Comparison of ENCODE assay signal across 14 cellular contexts in the genomic region with DNA sequence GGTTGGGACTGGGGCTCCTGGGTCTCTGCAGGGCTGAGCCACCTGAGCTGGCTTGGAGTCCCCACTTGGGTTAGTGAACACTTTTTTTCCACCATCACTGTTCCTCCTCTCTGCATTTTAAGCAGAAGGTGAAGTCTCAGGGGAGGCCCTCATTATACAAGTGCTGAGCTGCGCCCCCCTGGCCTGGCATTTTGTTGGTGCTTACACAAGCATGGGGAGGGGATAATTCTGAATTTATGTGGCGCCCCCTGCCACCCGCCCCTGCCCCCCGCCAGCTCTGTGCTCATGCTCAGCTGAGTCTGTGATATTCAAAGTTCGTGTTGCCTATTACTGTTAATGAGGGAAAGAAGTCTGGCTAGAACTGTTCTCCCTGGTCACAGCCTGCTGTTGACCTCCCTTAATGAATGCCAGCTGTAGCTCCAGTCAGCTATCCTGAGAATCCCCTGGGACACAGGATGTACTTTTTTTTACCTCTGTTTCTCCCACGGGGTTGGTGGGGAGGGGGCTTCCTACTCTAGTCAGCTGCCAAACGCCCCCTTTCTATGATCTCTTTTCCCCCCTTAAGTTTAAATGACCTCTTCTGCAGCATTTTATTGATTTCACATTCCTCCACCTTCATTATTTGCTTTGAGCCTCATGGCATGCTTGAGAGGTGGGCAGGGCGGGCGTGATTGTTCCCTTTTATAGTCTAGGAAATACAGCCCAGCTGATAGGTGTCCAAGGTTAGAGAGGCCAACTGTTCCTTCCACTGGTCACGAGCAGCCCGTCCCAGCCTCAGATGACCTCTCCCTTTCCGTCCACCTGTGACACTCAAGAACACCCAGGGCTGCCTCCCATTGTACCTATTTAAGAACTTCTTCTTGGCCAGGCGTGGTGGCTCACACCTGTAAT. TPM values are rescaled to one million over a fixed set of nuclear protein-coding genes. Genes with fewer than 3 reads are reported as not detected.
DNase-seq lines count a peak whose midpoint lies in the region; ATAC-seq, FAIRE-seq and TF ChIP-seq lines count a peak whose summit lies in the region.
"Had no signal": no experiment of that assay in that cellular context is flagged by ENCODE, and none has a peak within 500 bp of the region (broad histone marks: within the 10 kb centered on the region; RNA-seq: fewer than 3 reads in every experiment).

No MANE protein-coding gene starts in this region.

- no peak overlapping the region for H3K9ac ChIP-seq in IMR-90 (ENCODE audit: low read depth, low read length)

- no peak overlapping the region for H3K56ac ChIP-seq in IMR-90 (ENCODE audit: extremely low read depth, insufficient read depth, low read length)

- no peak overlapping the region for H3K18ac ChIP-seq in IMR-90 (ENCODE audit: low read depth, low read length)

- no peak for ATAC-seq in IMR-90 (ENCODE audit: low read depth)
- peak; percentile 18 for ATAC-seq in left lobe of liver
- no peak for ATAC-seq in HG03442 (IDR thresholded peaks at IDR 0.05; ENCODE audit: unreplicated experiment)
- ATAC-seq: stimulated activated memory B cell treated with anti-CD40 and anti-IgM and Interleukin-4, amounts not matched to agents 10 μg/mL and 1 μg/mL and 100 μg/mL, for 72 hours had no signal

- H2AFZ ChIP-seq in IMR-90 (replicated peaks; ENCODE audit: low read length, poor library complexity), result no peak overlapping the region

- CTCF ChIA-PET in IMR-90 (lab: Yijun Ruan, JAX), result interaction anchor here (1.1 to 5.3 kb wide), 5 partner anchors 11 to 105 kb away, joined by 3 to 30 read pairs (median 4); a partner anchor contains a TSS

- H3K27me3 ChIP-seq in IMR-90 (ENCODE audit: control insufficient read depth, insufficient read depth, low read length), result no peaks in the 10 kb centered on the region
- no peaks in the 10 kb centered on the region for H3K27me3 ChIP-seq in small intestine (ENCODE audit: control insufficient read depth in 2 of 2, insufficient read depth in 2 of 2, low read length in 2 of 2)

- H3K4me3 ChIP-seq in IMR-90 (ENCODE audit: insufficient read depth, low read depth, low read length), result no peak overlapping the region
- no peak overlapping the region for H3K4me3 ChIP-seq in small intestine (ENCODE audit: low read depth in 1 of 2, low read length in 2 of 2)
- H3K4me3 ChIP-seq: spleen had no signal

- H3K79me1 ChIP-seq in IMR-90 (ENCODE audit: low read depth in 1 of 2, low read length in 2 of 2), result peaks cover 0 to 9% of the 10 kb centered on the region in 2 experiments; a peak in 1 of 4 replicates

- POLR2A ChIA-PET in IMR-90 (lab: Charles Lee; ENCODE audit: unreplicated experiment), result no interaction called here

- H3K23ac ChIP-seq in IMR-90 (ENCODE audit: low read depth, low read length), result no peak overlapping the region

- TF ChIP-seq RAD21 in IMR-90 (IDR thresholded peaks at IDR 0.05; ENCODE audit: low read length), result no peak

- BruUV-seq in IMR-90 (replicated peaks; lab: Mats Ljungman, UMichigan), result no TSS peak

- H3K9me3 ChIP-seq in IMR-90 (ENCODE audit: control insufficient read depth, insufficient read depth, low read length), result no peaks in the 10 kb centered on the region
- H3K9me3 ChIP-seq in small intestine (ENCODE audit: control insufficient read depth, low read depth), result no peaks in the 10 kb centered on the region
- H3K9me3 ChIP-seq: spleen had no signal

- TF ChIP-seq CTCF in IMR-90 (conservative IDR thresholded peaks at IDR 0.05; ENCODE audit: low read depth, low read length), result no peak

- in situ Hi-C loops in IMR-90 (cut with MboI; ENCODE audit: low sequenced_read_pairs), result loop anchor here (25.0 kb wide), 1 partner anchor 743 kb away; no protein-coding TSS in a partner anchor

- DNase-seq in IMR-90 (no peak), left lobe of liver (ENCODE audit: low spot score) (peak; percentile 77), small intestine (peak; percentile 85), NCI-H226 (no peak), KG1 (lab: John Stamatoyannopoulos, UW) (no peak), ureter (ENCODE audit: low spot score) (no peak)
- DNase-seq: activated CD4-positive, alpha-beta T cell treated with anti-CD3 and anti-CD28 coated beads, Interleukin-2, amount 50 U/mL, for 1 hour; SHP77 treated with DMSO at 0.1 percent for 48 hours had no signal

- peaks cover 18% of the 10 kb centered on the region for H3K9me1 ChIP-seq in IMR-90 (ENCODE audit: insufficient read depth, low read length)

- H4K20me1 ChIP-seq in IMR-90 (ENCODE audit: insufficient read depth, low read length), result no peaks in the 10 kb centered on the region

- H2BK20ac ChIP-seq in IMR-90 (ENCODE audit: low read depth, low read length), result no peak overlapping the region

- H4K8ac ChIP-seq in IMR-90 (ENCODE audit: low read depth in 2 of 2, low read length in 2 of 2), result no peak overlapping the region

- no peak overlapping the region for H4K91ac ChIP-seq in IMR-90 (ENCODE audit: insufficient read depth, low read depth, low read length)

- H3K14ac ChIP-seq in IMR-90 (replicated peaks; ENCODE audit: low read depth, low read length), result no peak overlapping the region

- TF ChIP-seq POLR2A in IMR-90 (IDR thresholded peaks at IDR 0.05; ENCODE audit: low read depth, low read length), result no peak

- intact Hi-C loops in IMR-90 (cut with micrococcal nuclease), result loop anchor here (10.0 kb wide), 1 partner anchor 356 kb away; a partner anchor contains a TSS

- H2AK9ac ChIP-seq in IMR-90 (replicated peaks; ENCODE audit: low read depth, low read length, poor library complexity), result no peak overlapping the region

- no peaks in the 10 kb centered on the region for H3K36me3 ChIP-seq in IMR-90 (ENCODE audit: control insufficient read depth, insufficient read depth, low read length)
- no peaks in the 10 kb centered on the region for H3K36me3 ChIP-seq in small intestine (ENCODE audit: control insufficient read depth in 2 of 2, insufficient read depth in 2 of 2, low read length in 2 of 2)
- H3K36me3 ChIP-seq: spleen had no signal

- WGBS in IMR-90 (ENCODE audit: extremely low coverage in 2 of 2, insufficient read length in 1 of 2), 2 experiments, result 82% methylated on average over 6 of the region's 13 CpGs; no CpG with 5 or more reads in 1 of the 2 experiments
- WGBS in small intestine, 3 donors, result 26 to 60% (median 36%) methylated on average over 13 of the region's 13 CpGs

- no peak overlapping the region for H2BK15ac ChIP-seq in IMR-90 (ENCODE audit: low read depth, low read length)

- no peak overlapping the region for H3K4ac ChIP-seq in IMR-90 (ENCODE audit: low read depth, low read length)

- dilution Hi-C loops in IMR-90 (cut with HindIII; ENCODE audit: low sequenced_read_pairs, unreplicated experiment), result no loop called here

- H3K4me1 ChIP-seq in IMR-90 (ENCODE audit: control insufficient read depth, insufficient read depth, low read length) (peaks cover 19% of the 10 kb centered on the region), small intestine (ENCODE audit: control insufficient read depth in 2 of 2, insufficient read depth in 1 of 2, low read depth in 1 of 2, low read length in 1 of 2) (peaks cover 7 to 19% of the 10 kb centered on the region in 2 donors)

- no peak for FAIRE-seq in small intestine (lab: Jason Lieb, UNC)
- FAIRE-seq: endothelial cell of umbilical vein had no signal

- H2AK5ac ChIP-seq in IMR-90 (ENCODE audit: low read depth, low read length), result 0 out of 2 replicates have a peak overlapping the region, but pooled peaks have one; percentile 13

- no peak overlapping the region for H2BK120ac ChIP-seq in IMR-90 (ENCODE audit: low read depth, low read length)

- no peak overlapping the region for H2BK5ac ChIP-seq in IMR-90 (ENCODE audit: low read depth, low read length, poor library complexity, severe bottlenecking)

- H4K5ac ChIP-seq in IMR-90 (ENCODE audit: low read depth, low read length), result no peak overlapping the region

- H3K4me2 ChIP-seq in IMR-90 (ENCODE audit: low read depth, low read length), result no peak overlapping the region; the same call in 1 of the 2 replicates

- H3K27ac ChIP-seq in IMR-90 (ENCODE audit: insufficient read depth, low read length) (no peak overlapping the region), angular gyrus (ENCODE audit: low read depth, low read length) (peak overlapping the region; percentile 95), small intestine (ENCODE audit: low read depth in 1 of 2, low read length in 1 of 2) (peak overlapping the region; percentile 90 to 95)
- H3K27ac ChIP-seq: spleen had no signal

TF ChIP-seq in IMR-90, 13 proteins besides CTCF, POLR2A, EP300 and RAD21 (continues in another document):
- TF ChIP-seq BHLHE40 (IDR thresholded peaks at IDR 0.05; ENCODE audit: low read depth, low read length), result no peak

RNA-seq across cellular contexts. Expression of a gene that starts 12.2 kb away (rescaled TPM):
- total RNA-seq in IMR-90 (2012; rRNA removed) (under 0.01 and 0.18 TPM in 2 replicates), left lobe of liver (10.9 TPM), ureter (4.8 TPM)
- polyA plus RNA-seq in IMR-90 (2012; rRNA removed) (0.63 and 0.79 TPM in 2 replicates), small intestine (10 to 100 TPM in 2 of 3 donors, 1 to 10 TPM in 1; 5.2 to 19.5 (median 15.4) TPM)
- 0.25 and 0.74 TPM in 2 replicates for polyA plus RNA-seq in IMR-90 (2012; cell fraction: cytosol; rRNA removed)
- 1.8 and 3.1 TPM in 2 replicates for polyA plus RNA-seq in IMR-90 (2012; cell fraction: nucleus; rRNA removed; ENCODE audit: low replicate concordance)

RNA-seq across cellular contexts. Expression of a gene that starts 22.8 kb away (rescaled TPM):
- total RNA-seq in IMR-90 (2012; rRNA removed), result not detected in 2 replicates
- polyA plus RNA-seq in IMR-90 (2012; rRNA removed), result not detected in 2 replicates
- polyA plus RNA-seq in IMR-90 (2012; cell fraction: cytosol; rRNA removed), result 0.02 and 0.05 TPM in 2 replicates
- not detected in 2 replicates for polyA plus RNA-seq in IMR-90 (2012; cell fraction: nucleus; rRNA removed; ENCODE audit: low replicate concordance)
- total RNA-seq in left lobe of liver, result not detected
- polyA plus RNA-seq in small intestine, result under 1 TPM in 1 of 3 donors, not detected in 2; 0.03 TPM
- not detected for total RNA-seq in ureter
- total RNA-seq: endothelial cell of umbilical vein, kidney epithelial cell had no signal

RNA-seq across cellular contexts. Expression of a gene that starts 28.6 kb away (rescaled TPM):
- 1.9 and 2.0 TPM in 2 replicates for total RNA-seq in IMR-90 (2012; rRNA removed)
- polyA plus RNA-seq in IMR-90 (2012; rRNA removed), result 5.4 and 5.8 TPM in 2 replicates
- 5.1 and 9.5 TPM in 2 replicates for polyA plus RNA-seq in IMR-90 (2012; cell fraction: cytosol; rRNA removed)
- 5.6 and 7.4 TPM in 2 replicates for polyA plus RNA-seq in IMR-90 (2012; cell fraction: nucleus; rRNA removed; ENCODE audit: low replicate concordance)
- total RNA-seq in left lobe of liver, result 4.7 TPM
- 10 to 100 TPM in 1 of 3 donors, 1 to 10 TPM in 1, under 1 TPM in 1; 0.89 to 22.5 (median 7.3) TPM for polyA plus RNA-seq in small intestine
- total RNA-seq in ureter, result 14.6 TPM

RNA-seq across cellular contexts. Expression of a gene that starts 35.0 kb away (rescaled TPM):
- total RNA-seq in IMR-90 (2012; rRNA removed) (3.4 and 3.6 TPM in 2 replicates), left lobe of liver (15.0 TPM), ureter (23.1 TPM)
- polyA plus RNA-seq in IMR-90 (2012; rRNA removed) (36.7 and 38.1 TPM in 2 replicates), small intestine (10 to 100 TPM in 1 of 3 donors, 1 to 10 TPM in 2; 6.5 to 27.3 (median 7.8) TPM)
- polyA plus RNA-seq in IMR-90 (2012; cell fraction: cytosol; rRNA removed), result 34.0 and 44.0 TPM in 2 replicates
- polyA plus RNA-seq in IMR-90 (2012; cell fraction: nucleus; rRNA removed; ENCODE audit: low replicate concordance), result 7.8 and 14.3 TPM in 2 replicates

RNA-seq across cellular contexts. Expression of a gene that starts 52.4 kb away (rescaled TPM):
- total RNA-seq in IMR-90 (2012; rRNA removed), result 131 and 165 TPM in 2 replicates
- 79.4 and 95.1 TPM in 2 replicates for polyA plus RNA-seq in IMR-90 (2012; rRNA removed)
- polyA plus RNA-seq in IMR-90 (2012; cell fraction: cytosol; rRNA removed), result 197 and 220 TPM in 2 replicates
- 58.2 and 150 TPM in 2 replicates for polyA plus RNA-seq in IMR-90 (2012; cell fraction: nucleus; rRNA removed; ENCODE audit: low replicate concordance)
- total RNA-seq in left lobe of liver, result 1.5 TPM
- polyA plus RNA-seq in small intestine, result 10 to 100 TPM in 1 of 3 donors, 1 to 10 TPM in 2; 1.1 to 82.3 (median 2.7) TPM
- total RNA-seq in ureter, result 98.7 TPM

Comparison
In these comparisons a context has a peak if more than half of its experiments do, and no peak if none do; other contexts are left out.
1. DNase-seq: peak in left lobe of liver (single experiment) and small intestine (single experiment); none in IMR-90 (single experiment), NCI-H226 (single experiment), KG1 (single experiment) and ureter (single experiment).